ENCODE assay signal across 9 cellular contexts in genomic region chr2:118169359-118170005, GRCh38.
A peak's percentile ranks its signal among the peaks of the same experiment; 100 is the strongest.
DNase-seq lines count a peak whose midpoint lies in the region; ATAC-seq and TF ChIP-seq lines count a peak whose summit lies in the region.
"Had no signal": no experiment of that assay in that cellular context is flagged by ENCODE, and none has a peak within 500 bp of the region (broad histone marks: within the 10 kb centered on the region; RNA-seq: fewer than 3 reads in every experiment).

No MANE protein-coding gene starts in this region.

- H3K27me3 ChIP-seq in esophagus squamous epithelium, result peaks cover 0 to 7% (median 0%) of the 10 kb centered on the region in 4 donors

- no peaks in the 10 kb centered on the region for H3K36me3 Mint-ChIP-seq in natural killer cell treated with Interleukin-12 subunit alpha and Interleukin-12 subunit beta and Interleukin-15 and Interleukin-18, amount 100 ng/mL, for 72 hours

- peaks cover 0 to 4% of the 10 kb centered on the region in 2 donors for H3K4me1 Mint-ChIP-seq in natural killer cell treated with Interleukin-12 subunit alpha and Interleukin-12 subunit beta and Interleukin-15 and Interleukin-18, amount 100 ng/mL, for 72 hours (ENCODE audit: low read depth in 2 of 2)

- no peak for TF ChIP-seq CTCF in esophagus squamous epithelium (IDR thresholded peaks at IDR 0.05)

- H3K27me3 Mint-ChIP-seq in natural killer cell treated with Interleukin-12 subunit alpha and Interleukin-12 subunit beta and Interleukin-15 and Interleukin-18, amount 100 ng/mL, for 72 hours, result peaks cover 0 to 3% of the 10 kb centered on the region in 2 donors

- H3K27ac Mint-ChIP-seq in natural killer cell treated with Interleukin-12 subunit alpha and Interleukin-12 subunit beta and Interleukin-15 and Interleukin-18, amount 100 ng/mL, for 72 hours, result no peak overlapping the region

- POLR2A ChIA-PET in HEK293T (lab: Yijun Ruan, JAX), result no interaction called here

- DNase-seq in activated effector memory CD4-positive, alpha-beta T cell treated with Interleukin-2 at 50 U/mL for 16 hours, result peak; percentile 18
- DNase-seq in natural killer cell treated with Interleukin-12 subunit alpha and Interleukin-12 subunit beta and Interleukin-15 and Interleukin-18, amount 100 ng/mL, for 72 hours (ENCODE audit: low spot score), result peak; percentile 62
- DNase-seq in HEK293T (ENCODE audit: extremely low spot score) (no peak), DMS153 treated with DMSO at 0.1 percent for 48 hours (lab: John Stamatoyannopoulos, UW; ENCODE audit: unreplicated experiment) (no peak), erythroblast (lab: John Stamatoyannopoulos, UW) (no peak), esophagus squamous epithelium (lab: John Stamatoyannopoulos, UW) (no peak)

- ATAC-seq in GM18868 (IDR thresholded peaks at IDR 0.05; ENCODE audit: unreplicated experiment) (peak; percentile 63), HG03108 (IDR thresholded peaks at IDR 0.05; ENCODE audit: unreplicated experiment) (peak; percentile 72)
- ATAC-seq in natural killer cell treated with Interleukin-12 subunit alpha and Interleukin-12 subunit beta and Interleukin-15 and Interleukin-18, amount 100 ng/mL, for 72 hours, result peak; percentile 84 to 87

- intact Hi-C loops in esophagus squamous epithelium (cut with DNase I), result no loop called here

- H3K4me3 ChIP-seq in esophagus squamous epithelium, result no peak overlapping the region
- H3K4me3 ChIP-seq: prostate gland had no signal

- no peaks in the 10 kb centered on the region for H3K9me3 ChIP-seq in esophagus squamous epithelium
- H3K9me3 ChIP-seq: prostate gland had no signal

- H3K4me3 Mint-ChIP-seq in natural killer cell treated with Interleukin-12 subunit alpha and Interleukin-12 subunit beta and Interleukin-15 and Interleukin-18, amount 100 ng/mL, for 72 hours, result peak overlapping the region; percentile 29

- no peaks in the 10 kb centered on the region for H3K9me3 Mint-ChIP-seq in natural killer cell treated with Interleukin-12 subunit alpha and Interleukin-12 subunit beta and Interleukin-15 and Interleukin-18, amount 100 ng/mL, for 72 hours

- WGBS in esophagus squamous epithelium, 2 donors, result 37 to 58% methylated on average over 4 to 6 of the region's 6 CpGs

- TF ChIP-seq POLR2A in erythroblast (IDR thresholded peaks at IDR 0.05; ENCODE audit: low read length) (no peak), esophagus squamous epithelium (IDR thresholded peaks at IDR 0.05) (no peak)

- H3K27ac ChIP-seq in esophagus squamous epithelium, result no peak overlapping the region
- H3K27ac ChIP-seq: prostate gland had no signal

- CTCF ChIA-PET in HEK293T (lab: Yijun Ruan, JAX), result interaction anchor here (0.7 kb wide), 1 partner anchor 113 kb away, joined by 3 read pairs; no protein-coding TSS in a partner anchor

- H3K36me3 ChIP-seq in esophagus squamous epithelium, result no peaks in the 10 kb centered on the region
- H3K36me3 ChIP-seq: prostate gland had no signal

- H3K4me1 ChIP-seq in esophagus squamous epithelium, result no peaks in the 10 kb centered on the region
- H3K4me1 ChIP-seq: prostate gland had no signal

TF ChIP-seq in HEK293T, 16 proteins besides CTCF, POLR2A, EP300 and RAD21:
- TF ChIP-seq HDGF (IDR thresholded peaks at IDR 0.05; ENCODE audit: borderline replicate concordance), result no peak
- no peak for TF ChIP-seq LEF1 (IDR thresholded peaks at IDR 0.05; ENCODE audit: borderline replicate concordance)
- no peak for TF ChIP-seq FOXA1 (IDR thresholded peaks at IDR 0.05)
- no peak for TF ChIP-seq ARNT (IDR thresholded peaks at IDR 0.05)
- no peak for TF ChIP-seq ZNF384 (IDR thresholded peaks at IDR 0.05)
- no peak for TF ChIP-seq FOXM1 (IDR thresholded peaks at IDR 0.05; ENCODE audit: borderline replicate concordance)
- no peak for TF ChIP-seq BHLHE40 (IDR thresholded peaks at IDR 0.05; ENCODE audit: borderline replicate concordance)
- no peak for TF ChIP-seq CTBP1 (IDR thresholded peaks at IDR 0.05; ENCODE audit: borderline replicate concordance)
- TF ChIP-seq FOXK2 (IDR thresholded peaks at IDR 0.05), result no peak
- no peak for TF ChIP-seq SP1 (IDR thresholded peaks at IDR 0.05)
- TF ChIP-seq NFRKB (IDR thresholded peaks at IDR 0.05), result no peak
- no peak for TF ChIP-seq L3MBTL2 (conservative IDR thresholded peaks at IDR 0.05)
- no peak for TF ChIP-seq SUZ12 (IDR thresholded peaks at IDR 0.05)
- no peak for TF ChIP-seq ELF4 (IDR thresholded peaks at IDR 0.05)
- TF ChIP-seq TARDBP (IDR thresholded peaks at IDR 0.05), result no peak
- TF ChIP-seq PKNOX1 (IDR thresholded peaks at IDR 0.05), result no peak

Comparison
In these comparisons a context has a peak if more than half of its experiments do, and no peak if none do; other contexts are left out.
1. DNase-seq: peak in activated effector memory CD4-positive, alpha-beta T cell treated with Interleukin-2 at 50 U/mL for 16 hours (single experiment) and natural killer cell treated with Interleukin-12 subunit alpha and Interleukin-12 subunit beta and Interleukin-15 and Interleukin-18, amount 100 ng/mL, for 72 hours (single experiment); none in HEK293T (single experiment), DMS153 treated with DMSO at 0.1 percent for 48 hours (single experiment), erythroblast (0 of 2) and esophagus squamous epithelium (single experiment).
2. Peak in every context shown above with its lines, with median percentiles within 50 percentile points of each other: ATAC-seq.